In the genomic region with DNA sequence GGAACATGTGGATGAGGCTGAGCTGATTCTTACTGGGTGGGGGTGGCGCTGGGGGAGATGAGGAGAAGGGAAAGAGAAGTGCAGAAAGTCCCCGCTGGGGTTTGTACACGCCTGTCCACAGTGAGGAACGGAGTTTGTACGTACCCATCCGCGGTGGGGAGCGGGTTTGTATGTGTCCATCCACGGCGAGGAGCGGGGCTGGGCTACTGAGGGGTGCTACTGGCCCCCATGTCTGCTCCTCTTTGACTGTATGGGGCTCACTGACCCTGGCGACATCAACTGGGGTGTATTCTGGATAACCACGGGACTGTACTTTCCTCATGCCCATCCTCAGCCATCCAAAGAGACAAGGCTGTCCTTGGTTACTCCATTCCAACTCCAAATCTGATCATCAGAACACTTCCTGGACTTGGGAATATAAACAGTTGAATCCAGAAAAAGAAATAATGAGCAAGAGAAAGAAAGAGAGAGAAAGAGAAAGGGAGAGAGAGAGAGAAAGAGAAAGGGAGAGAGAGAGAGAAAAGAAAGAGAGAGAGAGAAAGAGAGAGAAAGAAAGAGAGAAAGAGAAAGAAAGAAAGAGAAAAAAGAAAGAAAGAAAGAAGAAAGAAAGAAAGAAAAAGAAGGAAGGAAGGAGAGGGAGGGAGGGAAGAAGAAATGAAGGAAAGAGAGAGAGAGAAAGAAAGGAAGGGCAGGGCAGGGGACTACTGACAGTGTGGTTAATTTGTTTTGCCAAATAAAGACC, we compare ENCODE assay signal across 26 cellular contexts. TPM values are rescaled to one million over a fixed set of nuclear protein-coding genes. Genes with fewer than 3 reads are reported as not detected.
DNase-seq lines count a peak whose midpoint lies in the region; ATAC-seq, FAIRE-seq and TF ChIP-seq lines count a peak whose summit lies in the region.
"Had no signal": no experiment of that assay in that cellular context is flagged by ENCODE, and none has a peak within 500 bp of the region (broad histone marks: within the 10 kb centered on the region; RNA-seq: fewer than 3 reads in every experiment).

No MANE protein-coding gene starts in this region.

- H3K4me1 ChIP-seq in CD4-positive, CD25-positive, alpha-beta regulatory T cell (ENCODE audit: control insufficient read depth, insufficient read depth, low read length, poor library complexity, severe bottlenecking): peaks cover 48% of the 10 kb centered on the region
- H3K4me1 ChIP-seq in kidney (ENCODE audit: control insufficient read depth in 1 of 2, insufficient read depth in 1 of 2, low read depth in 1 of 2, low read length in 2 of 2) (peaks cover 28 to 33% of the 10 kb centered on the region in 2 donors), esophagus squamous epithelium (peaks cover 22 to 92% (median 32%) of the 10 kb centered on the region in 3 donors)
- H3K4me1 ChIP-seq: A549, Caco-2, prostate gland had no signal

- H3K9me3 ChIP-seq in CD4-positive, CD25-positive, alpha-beta regulatory T cell (ENCODE audit: control insufficient read depth in 2 of 2, low read length in 2 of 2): no peaks in the 10 kb centered on the region
- H3K9me3 ChIP-seq in kidney (ENCODE audit: control insufficient read depth in 1 of 2, low read length in 2 of 2): no peaks in the 10 kb centered on the region
- H3K9me3 ChIP-seq in esophagus squamous epithelium: no peaks in the 10 kb centered on the region
- H3K9me3 ChIP-seq: A549, Caco-2, prostate gland, vagina had no signal

- TF ChIP-seq CTCF in kidney (IDR thresholded peaks at IDR 0.05; ENCODE audit: borderline replicate concordance, extremely low read depth, insufficient read depth) (no peak), esophagus squamous epithelium (IDR thresholded peaks at IDR 0.05) (no peak)

- DNase-seq in activated CD4-positive, alpha-beta T cell treated with anti-CD3 and anti-CD28 coated beads, Interleukin-2, amount 10 ng/mL, durations not matched to agents 7 days and 5 days: no peak
- DNase-seq in activated CD4-positive, alpha-beta T cell treated with anti-CD3 and anti-CD28 coated beads for 48 hours: no peak
- no peak for DNase-seq in CD4-positive, CD25-positive, alpha-beta regulatory T cell
- DNase-seq in activated CD8-positive, alpha-beta T cell treated with anti-CD3 and anti-CD28 coated beads, Interleukin-2, amount 10 ng/mL, durations not matched to agents 7 days and 5 days: no peak
- DNase-seq in kidney: peak; percentile 39
- DNase-seq in NOMO-1 treated with dmso at 0.1 percent for 144 hours (lab: John Stamatoyannopoulos, UW; ENCODE audit: unreplicated experiment): no peak
- no peak for DNase-seq in NCI-H2107 treated with DMSO at 0.1 percent for 48 hours (lab: John Stamatoyannopoulos, UW; ENCODE audit: unreplicated experiment)
- no peak for DNase-seq in esophagus squamous epithelium (lab: John Stamatoyannopoulos, UW)
- DNase-seq: Caco-2, DMS79 treated with DMSO at 0.1 percent for 48 hours, hypothalamus, IMR-90, NCI-H1105, NCI-H2029, NCI-H2227 treated with DMSO at 0.1 percent for 48 hours, NCI-H748 treated with DMSO at 0.1 percent for 48 hours, substantia nigra had no signal

- H3K27ac ChIP-seq in CD4-positive, CD25-positive, alpha-beta regulatory T cell (ENCODE audit: insufficient read depth, low read length, poor library complexity, severe bottlenecking): no peak overlapping the region
- H3K27ac ChIP-seq in kidney (ENCODE audit: low read depth in 2 of 2, low read length in 2 of 2) (peak overlapping the region in 1 of 2 donors; percentile 68), esophagus squamous epithelium (peak overlapping the region in 1 of 4 donors; percentile 62)
- H3K27ac ChIP-seq: A549, cardiac muscle cell, prostate gland, vagina had no signal

- peaks cover 73% of the 10 kb centered on the region for H3K4me1 Mint-ChIP-seq in activated CD4-positive, alpha-beta T cell treated with anti-CD3 and anti-CD28 coated beads, Interleukin-2, amount 10 ng/mL, durations not matched to agents 7 days and 5 days
- peaks cover 9 to 90% (median 26%) of the 10 kb centered on the region in 4 donors for H3K4me1 Mint-ChIP-seq in CD4-positive, CD25-positive, alpha-beta regulatory T cell
- peaks cover 83% of the 10 kb centered on the region for H3K4me1 Mint-ChIP-seq in activated CD8-positive, alpha-beta T cell treated with anti-CD3 and anti-CD28 coated beads, Interleukin-2, amount 10 ng/mL, durations not matched to agents 7 days and 5 days (ENCODE audit: low read depth)
- H3K4me1 Mint-ChIP-seq: B cell, neural crest cell had no signal

- H3K27ac Mint-ChIP-seq in activated CD4-positive, alpha-beta T cell treated with anti-CD3 and anti-CD28 coated beads, Interleukin-2, amount 10 ng/mL, durations not matched to agents 7 days and 5 days: peak overlapping the region; percentile 50
- peak overlapping the region; percentile 35 to 90 (median 63) for H3K27ac Mint-ChIP-seq in CD4-positive, CD25-positive, alpha-beta regulatory T cell
- H3K27ac Mint-ChIP-seq in activated CD8-positive, alpha-beta T cell treated with anti-CD3 and anti-CD28 coated beads, Interleukin-2, amount 10 ng/mL, durations not matched to agents 7 days and 5 days: peak overlapping the region; percentile 60
- H3K27ac Mint-ChIP-seq: B cell had no signal

- H3K36me3 Mint-ChIP-seq in activated CD4-positive, alpha-beta T cell treated with anti-CD3 and anti-CD28 coated beads, Interleukin-2, amount 10 ng/mL, durations not matched to agents 7 days and 5 days (ENCODE audit: low read depth): peaks cover 73% of the 10 kb centered on the region
- peaks cover 35% of the 10 kb centered on the region for H3K36me3 Mint-ChIP-seq in CD4-positive, CD25-positive, alpha-beta regulatory T cell
- H3K36me3 Mint-ChIP-seq in activated CD8-positive, alpha-beta T cell treated with anti-CD3 and anti-CD28 coated beads, Interleukin-2, amount 10 ng/mL, durations not matched to agents 7 days and 5 days (ENCODE audit: low read depth): peaks cover 76% of the 10 kb centered on the region

- no peak for FAIRE-seq in kidney (lab: Jason Lieb, UNC)
- FAIRE-seq: A549, endometrium, GM18507 had no signal

- no peak overlapping the region for H3K4me3 ChIP-seq in CD4-positive, CD25-positive, alpha-beta regulatory T cell (ENCODE audit: low read depth, low read length)
- H3K4me3 ChIP-seq in kidney (ENCODE audit: low read length in 2 of 2): no peak overlapping the region
- no peak overlapping the region for H3K4me3 ChIP-seq in esophagus squamous epithelium
- H3K4me3 ChIP-seq: A549, cardiac muscle cell, prostate gland, vagina had no signal

- no peaks in the 10 kb centered on the region for H3K27me3 ChIP-seq in CD4-positive, CD25-positive, alpha-beta regulatory T cell (ENCODE audit: control insufficient read depth, insufficient read depth, low read length)
- peaks cover 0 to 4% (median 0%) of the 10 kb centered on the region in 4 donors for H3K27me3 ChIP-seq in esophagus squamous epithelium
- H3K27me3 ChIP-seq: vagina had no signal

- 78 to 80% methylated on average over 1 to 6 of the region's 13 CpGs for WGBS in esophagus squamous epithelium, 2 donors

- no peak for ATAC-seq in CD4-positive, CD25-positive, alpha-beta regulatory T cell (ENCODE audit: low read depth in 2 of 2)
- no peak for ATAC-seq in activated CD8-positive, alpha-beta T cell treated with anti-CD3 and anti-CD28 coated beads, Interleukin-2, amount 10 ng/mL, durations not matched to agents 7 days and 5 days
- ATAC-seq: A549, SK-N-SH treated with all-trans-retinoic acid at 6 μM for 48 hours had no signal

- CTCF ChIA-PET in activated CD4-positive, alpha-beta T cell treated with anti-CD3 and anti-CD28 coated beads, Interleukin-2, amount 10 ng/mL, durations not matched to agents 7 days and 5 days (lab: Charles Lee): no interaction called here
- CTCF ChIA-PET in activated CD8-positive, alpha-beta T cell treated with anti-CD3 and anti-CD28 coated beads, Interleukin-2, amount 10 ng/mL, durations not matched to agents 7 days and 5 days (lab: Charles Lee): interaction anchor here (1.0 to 1.4 kb wide), 2 partner anchors 30 to 33 kb away, joined by 3 to 4 read pairs; no protein-coding TSS in a partner anchor

- intact Hi-C loops in kidney (cut with DNase I) (no loop called here), esophagus squamous epithelium (cut with DNase I) (no loop called here)

- no peaks in the 10 kb centered on the region for H3K9me3 Mint-ChIP-seq in activated CD4-positive, alpha-beta T cell treated with anti-CD3 and anti-CD28 coated beads, Interleukin-2, amount 10 ng/mL, durations not matched to agents 7 days and 5 days
- no peaks in the 10 kb centered on the region for H3K9me3 Mint-ChIP-seq in CD4-positive, CD25-positive, alpha-beta regulatory T cell
- no peaks in the 10 kb centered on the region for H3K9me3 Mint-ChIP-seq in activated CD8-positive, alpha-beta T cell treated with anti-CD3 and anti-CD28 coated beads, Interleukin-2, amount 10 ng/mL, durations not matched to agents 7 days and 5 days (ENCODE audit: insufficient read depth)
- H3K9me3 Mint-ChIP-seq: neural crest cell had no signal

- peaks cover 12% of the 10 kb centered on the region for H3K36me3 ChIP-seq in CD4-positive, CD25-positive, alpha-beta regulatory T cell (ENCODE audit: control insufficient read depth, insufficient read depth, low read length)
- peaks cover 0 to 20% of the 10 kb centered on the region in 2 donors for H3K36me3 ChIP-seq in kidney (ENCODE audit: control insufficient read depth in 1 of 2, insufficient read depth in 2 of 2, low read length in 2 of 2)
- peaks cover 0 to 31% (median 0%) of the 10 kb centered on the region in 3 donors for H3K36me3 ChIP-seq in esophagus squamous epithelium
- H3K36me3 ChIP-seq: cardiac muscle cell, prostate gland, vagina had no signal

- H3K27me3 Mint-ChIP-seq in activated CD4-positive, alpha-beta T cell treated with anti-CD3 and anti-CD28 coated beads, Interleukin-2, amount 10 ng/mL, durations not matched to agents 7 days and 5 days: no peaks in the 10 kb centered on the region
- no peaks in the 10 kb centered on the region for H3K27me3 Mint-ChIP-seq in CD4-positive, CD25-positive, alpha-beta regulatory T cell
- no peaks in the 10 kb centered on the region for H3K27me3 Mint-ChIP-seq in activated CD8-positive, alpha-beta T cell treated with anti-CD3 and anti-CD28 coated beads, Interleukin-2, amount 10 ng/mL, durations not matched to agents 7 days and 5 days (ENCODE audit: low read depth)

- H3K9ac ChIP-seq in kidney (ENCODE audit: low read length in 2 of 2): peak overlapping the region in 1 of 2 donors; percentile 30

- no peak overlapping the region for H3K4me3 Mint-ChIP-seq in activated CD4-positive, alpha-beta T cell treated with anti-CD3 and anti-CD28 coated beads, Interleukin-2, amount 10 ng/mL, durations not matched to agents 7 days and 5 days
- H3K4me3 Mint-ChIP-seq in CD4-positive, CD25-positive, alpha-beta regulatory T cell: no peak overlapping the region
- H3K4me3 Mint-ChIP-seq in activated CD8-positive, alpha-beta T cell treated with anti-CD3 and anti-CD28 coated beads, Interleukin-2, amount 10 ng/mL, durations not matched to agents 7 days and 5 days: no peak overlapping the region
- H3K4me3 Mint-ChIP-seq: B cell, neural crest cell had no signal

- TF ChIP-seq POLR2A in esophagus squamous epithelium (IDR thresholded peaks at IDR 0.05): no peak

- POLR2A ChIA-PET in activated CD4-positive, alpha-beta T cell treated with anti-CD3 and anti-CD28 coated beads, Interleukin-2, amount 10 ng/mL, durations not matched to agents 7 days and 5 days (lab: Charles Lee): no interaction called here
- POLR2A ChIA-PET in activated CD8-positive, alpha-beta T cell treated with anti-CD3 and anti-CD28 coated beads, Interleukin-2, amount 10 ng/mL, durations not matched to agents 7 days and 5 days (lab: Charles Lee): no interaction called here

RNA-seq across cellular contexts. Expression of a gene that starts 21.0 kb away (rescaled TPM):
- total RNA-seq in activated CD4-positive, alpha-beta T cell treated with anti-CD3 and anti-CD28 coated beads, Interleukin-2, amount 10 ng/mL, durations not matched to agents 7 days and 5 days: 100 to 1,000 TPM; 237 to 339 TPM
- 130 TPM for total RNA-seq in CD4-positive, CD25-positive, alpha-beta regulatory T cell
- 100 to 1,000 TPM; 173 to 263 (median 213) TPM for polyA plus RNA-seq in CD4-positive, CD25-positive, alpha-beta regulatory T cell
- 100 to 1,000 TPM; 188 to 206 TPM for total RNA-seq in activated CD8-positive, alpha-beta T cell treated with anti-CD3 and anti-CD28 coated beads, Interleukin-2, amount 10 ng/mL, durations not matched to agents 7 days and 5 days
- total RNA-seq in kidney (477 TPM), esophagus squamous epithelium (1,000 to 10,000 TPM in 1 of 4 donors, 100 to 1,000 TPM in 3; 469 to 1,903 (median 516) TPM)
- 1,006 TPM for polyA plus RNA-seq in kidney (ENCODE audit: insufficient read depth, low read depth, low replicate concordance)
- total RNA-seq: Caco-2, cardiac muscle cell, IMR-90 had no signal
- polyA plus RNA-seq: A549, cardiac muscle cell, IMR-90 had no signal
